In the genomic region with DNA sequence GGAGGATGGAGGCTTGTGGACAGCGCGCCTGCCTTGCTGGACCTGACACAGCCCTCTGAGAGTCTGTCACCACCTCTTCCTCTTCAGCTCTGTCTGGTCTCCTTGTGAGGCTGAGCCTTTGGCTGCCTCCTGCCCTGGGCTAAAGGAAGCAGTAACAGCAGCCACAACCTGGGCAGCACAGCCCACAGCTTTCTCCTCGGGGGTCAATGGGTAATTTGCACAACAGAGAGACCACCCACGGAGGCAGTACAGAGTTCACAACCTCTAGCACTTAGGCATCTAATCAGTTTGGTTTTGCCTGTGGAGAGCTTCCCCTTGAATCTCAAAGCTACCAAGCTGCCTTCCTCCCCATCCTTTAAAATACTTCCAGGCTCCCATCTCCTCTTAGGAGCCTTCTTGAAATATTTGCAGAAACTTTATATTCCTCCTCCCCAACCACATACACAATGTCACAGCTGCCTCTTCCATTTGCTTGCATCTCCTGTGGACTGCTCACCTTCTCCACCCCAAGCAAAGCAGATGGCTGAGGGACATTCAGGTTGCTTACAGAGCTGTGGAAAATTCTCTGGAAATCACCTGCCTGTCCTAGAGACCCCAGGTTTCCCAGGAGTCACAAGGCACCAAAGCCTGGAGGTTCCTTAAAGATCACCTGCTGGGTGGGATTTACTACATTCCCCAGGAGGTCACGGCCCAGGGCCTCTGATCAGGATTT, we compare ENCODE assay signal across 15 cellular contexts.
DNase-seq lines count a peak whose midpoint lies in the region; ATAC-seq and TF ChIP-seq lines count a peak whose summit lies in the region.
"Had no signal": no experiment of that assay in that cellular context is flagged by ENCODE, and none has a peak within 500 bp of the region (broad histone marks: within the 10 kb centered on the region; RNA-seq: fewer than 3 reads in every experiment).

No MANE protein-coding gene starts in this region.

- no peak overlapping the region for H2AFZ ChIP-seq in GM23338

- no peak overlapping the region for H3K4me3 ChIP-seq in GM23338

- peaks cover 18% of the 10 kb centered on the region for H3K4me1 Mint-ChIP-seq in GM23338
- H3K4me1 Mint-ChIP-seq in WTC11: peaks cover 18% of the 10 kb centered on the region
- H3K4me1 Mint-ChIP-seq in neural crest cell: peaks cover 26% of the 10 kb centered on the region
- H3K4me1 Mint-ChIP-seq: CD4-positive, alpha-beta memory T cell had no signal

- H3F3A ChIP-seq in GM23338 (replicated peaks; ENCODE audit: low read depth): no peaks in the 10 kb centered on the region

- no peak overlapping the region for H3K4me2 ChIP-seq in GM23338

- H3K36me3 Mint-ChIP-seq in GM23338 (ENCODE audit: low read depth) (peaks cover 22% of the 10 kb centered on the region; the same call in 2 of the 3 replicates), WTC11 (peaks cover 17% of the 10 kb centered on the region), neural crest cell (ENCODE audit: low read depth) (peaks cover 12% of the 10 kb centered on the region)
- H3K36me3 Mint-ChIP-seq: CD4-positive, alpha-beta memory T cell had no signal

- peaks cover 6% of the 10 kb centered on the region; the same call in 1 of the 2 replicates for H3K36me3 ChIP-seq in GM23338 (ENCODE audit: insufficient read depth)

- 0 out of 2 replicates have a peak, but pooled peaks cover 5% of the 10 kb centered on the region for H3K9me2 ChIP-seq in GM23338 (ENCODE audit: insufficient read depth)

- H3K79me2 ChIP-seq in GM23338 (replicated peaks; ENCODE audit: insufficient read depth): no peaks in the 10 kb centered on the region

- H3K27ac Mint-ChIP-seq in GM23338 (no peak overlapping the region), WTC11 (no peak overlapping the region), neural crest cell (ENCODE audit: unreplicated experiment) (peak overlapping the region; percentile 36)
- H3K27ac Mint-ChIP-seq: CD4-positive, alpha-beta memory T cell had no signal

- H3K27me3 Mint-ChIP-seq in GM23338 (ENCODE audit: insufficient read depth, low read depth, poor library complexity) (peaks cover 99% of the 10 kb centered on the region), WTC11 (ENCODE audit: low read depth) (peaks cover 100% of the 10 kb centered on the region), neural crest cell (ENCODE audit: low read depth) (peaks cover 7% of the 10 kb centered on the region)

- ATAC-seq in GM23338 (peak; percentile 99), WTC11 (peak; percentile 98), HG02840 (IDR thresholded peaks at IDR 0.05; ENCODE audit: low FRiP score, unreplicated experiment) (no peak)

- peak; percentile 95 for DNase-seq in GM23338 (ENCODE audit: low spot score)
- peak; percentile 85 for DNase-seq in WTC11 (ENCODE audit: low spot score)
- peak; percentile 95 for DNase-seq in iPS DF 19.7 (ENCODE audit: low read depth, low spot score)
- no peak for DNase-seq in neural crest cell (ENCODE audit: low read depth, low spot score)
- no peak for DNase-seq in NCI-H2171 treated with DMSO at 0.1 percent for 48 hours (lab: John Stamatoyannopoulos, UW)
- no peak for DNase-seq in RPMI8226
- no peak for DNase-seq in NCI-H2107 (lab: John Stamatoyannopoulos, UW)
- DNase-seq: Calu3; CD4-positive, alpha-beta memory T cell; DMS53; Kasumi-1; NCI-H1105; NCI-H1694 treated with DMSO at 0.1 percent for 48 hours; NCI-H526 treated with DMSO at 0.1 percent for 48 hours had no signal

- no peak for TF ChIP-seq CTCF in GM23338 (conservative IDR thresholded peaks at IDR 0.05; ENCODE audit: low read depth in 2 of 2)
- TF ChIP-seq CTCF in WTC11 (IDR thresholded peaks at IDR 0.05): no peak
- TF ChIP-seq CTCF in neural crest cell (conservative IDR thresholded peaks at IDR 0.05): no peak

- H3K4me1 ChIP-seq in GM23338 (ENCODE audit: insufficient read depth): peaks cover 3% of the 10 kb centered on the region; the same call in 1 of the 2 replicates

- H3K4me3 Mint-ChIP-seq in GM23338 (no peak overlapping the region), WTC11 (no peak overlapping the region), neural crest cell (no peak overlapping the region)
- H3K4me3 Mint-ChIP-seq: CD4-positive, alpha-beta memory T cell had no signal

- H4K20me1 ChIP-seq in GM23338 (replicated peaks; ENCODE audit: insufficient read depth): peaks cover 32% of the 10 kb centered on the region

- CTCF ChIA-PET in WTC11 (lab: Charles Lee): interaction anchor here (0.5 to 1.6 kb wide), 6 partner anchors 91 to 502 kb away, joined by 3 to 11 read pairs (median 3); no protein-coding TSS in a partner anchor

- POLR2A ChIA-PET in WTC11 (lab: Charles Lee): interaction anchor here (0.5 kb wide), 1 partner anchor 109 kb away, joined by 4 read pairs; no protein-coding TSS in a partner anchor

- H3K27ac ChIP-seq in GM23338 (ENCODE audit: low read depth): no peak overlapping the region

- H3K27me3 ChIP-seq in GM23338 (ENCODE audit: insufficient read depth): peaks cover 98% of the 10 kb centered on the region

- H3K9me3 Mint-ChIP-seq in GM23338: peaks cover 33% of the 10 kb centered on the region
- H3K9me3 Mint-ChIP-seq in WTC11: peaks cover 24% of the 10 kb centered on the region
- H3K9me3 Mint-ChIP-seq in neural crest cell: peaks cover 12% of the 10 kb centered on the region

TF ChIP-seq in GM23338, 12 proteins besides CTCF, POLR2A, EP300 and RAD21 (continues in another document):
- no peak for TF ChIP-seq STAT1 (IDR thresholded peaks at IDR 0.05; ENCODE audit: unreplicated experiment)
- TF ChIP-seq NANOG (IDR thresholded peaks at IDR 0.05; ENCODE audit: borderline replicate concordance): peak; percentile 99
- no peak for TF ChIP-seq CREB1 (CRISPR knock-in tag; IDR thresholded peaks at IDR 0.05; ENCODE audit: low read depth)
- TF ChIP-seq, protein P1, sequence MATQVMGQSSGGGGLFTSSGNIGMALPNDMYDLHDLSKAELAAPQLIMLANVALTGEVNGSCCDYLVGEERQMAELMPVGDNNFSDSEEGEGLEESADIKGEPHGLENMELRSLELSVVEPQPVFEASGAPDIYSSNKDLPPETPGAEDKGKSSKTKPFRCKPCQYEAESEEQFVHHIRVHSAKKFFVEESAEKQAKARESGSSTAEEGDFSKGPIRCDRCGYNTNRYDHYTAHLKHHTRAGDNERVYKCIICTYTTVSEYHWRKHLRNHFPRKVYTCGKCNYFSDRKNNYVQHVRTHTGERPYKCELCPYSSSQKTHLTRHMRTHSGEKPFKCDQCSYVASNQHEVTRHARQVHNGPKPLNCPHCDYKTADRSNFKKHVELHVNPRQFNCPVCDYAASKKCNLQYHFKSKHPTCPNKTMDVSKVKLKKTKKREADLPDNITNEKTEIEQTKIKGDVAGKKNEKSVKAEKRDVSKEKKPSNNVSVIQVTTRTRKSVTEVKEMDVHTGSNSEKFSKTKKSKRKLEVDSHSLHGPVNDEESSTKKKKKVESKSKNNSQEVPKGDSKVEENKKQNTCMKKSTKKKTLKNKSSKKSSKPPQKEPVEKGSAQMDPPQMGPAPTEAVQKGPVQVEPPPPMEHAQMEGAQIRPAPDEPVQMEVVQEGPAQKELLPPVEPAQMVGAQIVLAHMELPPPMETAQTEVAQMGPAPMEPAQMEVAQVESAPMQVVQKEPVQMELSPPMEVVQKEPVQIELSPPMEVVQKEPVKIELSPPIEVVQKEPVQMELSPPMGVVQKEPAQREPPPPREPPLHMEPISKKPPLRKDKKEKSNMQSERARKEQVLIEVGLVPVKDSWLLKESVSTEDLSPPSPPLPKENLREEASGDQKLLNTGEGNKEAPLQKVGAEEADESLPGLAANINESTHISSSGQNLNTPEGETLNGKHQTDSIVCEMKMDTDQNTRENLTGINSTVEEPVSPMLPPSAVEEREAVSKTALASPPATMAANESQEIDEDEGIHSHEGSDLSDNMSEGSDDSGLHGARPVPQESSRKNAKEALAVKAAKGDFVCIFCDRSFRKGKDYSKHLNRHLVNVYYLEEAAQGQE (IDR thresholded peaks at IDR 0.05; ENCODE audit: unreplicated experiment): no peak
- TF ChIP-seq JUNB (IDR thresholded peaks at IDR 0.05; ENCODE audit: unreplicated experiment): no peak

TF ChIP-seq in WTC11, 78 proteins besides CTCF, POLR2A, EP300 and RAD21 (continues in another document):
- TF ChIP-seq FOXP1 (CRISPR knock-in tag; IDR thresholded peaks at IDR 0.05; ENCODE audit: borderline replicate concordance) (peak; percentile 33; the same call in 1 of the 2 replicates), NR1H2 (CRISPR knock-in tag; IDR thresholded peaks at IDR 0.05) (no peak), CREM (CRISPR knock-in tag; IDR thresholded peaks at IDR 0.05) (0 out of 2 replicates have a peak, but pooled peaks have one; percentile 16)
- TF ChIP-seq, protein P2, sequence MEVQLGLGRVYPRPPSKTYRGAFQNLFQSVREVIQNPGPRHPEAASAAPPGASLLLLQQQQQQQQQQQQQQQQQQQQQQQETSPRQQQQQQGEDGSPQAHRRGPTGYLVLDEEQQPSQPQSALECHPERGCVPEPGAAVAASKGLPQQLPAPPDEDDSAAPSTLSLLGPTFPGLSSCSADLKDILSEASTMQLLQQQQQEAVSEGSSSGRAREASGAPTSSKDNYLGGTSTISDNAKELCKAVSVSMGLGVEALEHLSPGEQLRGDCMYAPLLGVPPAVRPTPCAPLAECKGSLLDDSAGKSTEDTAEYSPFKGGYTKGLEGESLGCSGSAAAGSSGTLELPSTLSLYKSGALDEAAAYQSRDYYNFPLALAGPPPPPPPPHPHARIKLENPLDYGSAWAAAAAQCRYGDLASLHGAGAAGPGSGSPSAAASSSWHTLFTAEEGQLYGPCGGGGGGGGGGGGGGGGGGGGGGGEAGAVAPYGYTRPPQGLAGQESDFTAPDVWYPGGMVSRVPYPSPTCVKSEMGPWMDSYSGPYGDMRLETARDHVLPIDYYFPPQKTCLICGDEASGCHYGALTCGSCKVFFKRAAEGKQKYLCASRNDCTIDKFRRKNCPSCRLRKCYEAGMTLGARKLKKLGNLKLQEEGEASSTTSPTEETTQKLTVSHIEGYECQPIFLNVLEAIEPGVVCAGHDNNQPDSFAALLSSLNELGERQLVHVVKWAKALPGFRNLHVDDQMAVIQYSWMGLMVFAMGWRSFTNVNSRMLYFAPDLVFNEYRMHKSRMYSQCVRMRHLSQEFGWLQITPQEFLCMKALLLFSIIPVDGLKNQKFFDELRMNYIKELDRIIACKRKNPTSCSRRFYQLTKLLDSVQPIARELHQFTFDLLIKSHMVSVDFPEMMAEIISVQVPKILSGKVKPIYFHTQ (CRISPR knock-in tag; IDR thresholded peaks at IDR 0.05): no peak
- TF ChIP-seq, protein P3, sequence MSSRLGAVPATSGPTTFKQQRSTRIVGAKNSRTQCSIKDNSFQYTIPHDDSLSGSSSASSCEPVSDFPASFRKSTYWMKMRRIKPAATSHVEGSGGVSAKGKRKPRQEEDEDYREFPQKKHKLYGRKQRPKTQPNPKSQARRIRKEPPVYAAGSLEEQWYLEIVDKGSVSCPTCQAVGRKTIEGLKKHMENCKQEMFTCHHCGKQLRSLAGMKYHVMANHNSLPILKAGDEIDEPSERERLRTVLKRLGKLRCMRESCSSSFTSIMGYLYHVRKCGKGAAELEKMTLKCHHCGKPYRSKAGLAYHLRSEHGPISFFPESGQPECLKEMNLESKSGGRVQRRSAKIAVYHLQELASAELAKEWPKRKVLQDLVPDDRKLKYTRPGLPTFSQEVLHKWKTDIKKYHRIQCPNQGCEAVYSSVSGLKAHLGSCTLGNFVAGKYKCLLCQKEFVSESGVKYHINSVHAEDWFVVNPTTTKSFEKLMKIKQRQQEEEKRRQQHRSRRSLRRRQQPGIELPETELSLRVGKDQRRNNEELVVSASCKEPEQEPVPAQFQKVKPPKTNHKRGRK (CRISPR knock-in tag; IDR thresholded peaks at IDR 0.05; ENCODE audit: borderline replicate concordance): no peak

Comparison
In these comparisons a context has a peak if more than half of its experiments do, and no peak if none do; other contexts are left out.
1. DNase-seq: peak in GM23338 (single experiment), WTC11 (single experiment) and iPS DF 19.7 (single experiment); none in neural crest cell (single experiment), NCI-H2171 treated with DMSO at 0.1 percent for 48 hours (single experiment), RPMI8226 (single experiment) and NCI-H2107 (single experiment).